In genomic region chr2:98895901-98896300, GRCh38 we compare ENCODE assay signal across 17 cellular contexts.
"Had no signal": no experiment of that assay in that cellular context is flagged by ENCODE, and none has a peak within 500 bp of the region (broad histone marks: within the 10 kb centered on the region; RNA-seq: fewer than 3 reads in every experiment).

No MANE protein-coding gene starts in this region.

- DNase-seq: activated CD4-positive, alpha-beta T cell treated with anti-CD3 and anti-CD28 coated beads for 48 hours; activated naive CD8-positive, alpha-beta T cell treated with anti-CD3 and anti-CD28 coated beads for 36 hours; activated T-cell treated with anti-CD3 and anti-CD28 coated beads, Interleukin-2, amount 50 U/mL, for 1 hour; foreskin keratinocyte; left ventricle myocardium inferior; mesendoderm; stimulated activated CD4-positive, alpha-beta T cell treated with anti-CD3 and anti-CD28 coated beads, Interleukin-12 subunit alpha, Interleukin-12 subunit beta, amount 100 ng/mL, for 4 hours; stimulated activated naive CD8-positive, alpha-beta T cell treated with anti-CD3 and anti-CD28 coated beads, Interleukin-15, Interleukin-2, amounts not matched to agents 100 U/mL and 50 U/mL, for 24 hours; T-cell; WERI-Rb-1 had no signal

- ATAC-seq: foreskin keratinocyte; stimulated activated naive CD8-positive, alpha-beta T cell treated with anti-CD3 and anti-CD28 coated beads, Interleukin-15, Interleukin-2, amounts not matched to agents 100 U/mL and 50 U/mL, for 24 hours; T-cell had no signal

- H3K27me3 ChIP-seq: ascending aorta, foreskin keratinocyte, neural progenitor cell, suprapubic skin had no signal

- H3K4me2 ChIP-seq: neural progenitor cell had no signal

- H3K79me2 ChIP-seq: parathyroid adenoma had no signal

- H3K36me3 ChIP-seq: ascending aorta, left ventricle myocardium inferior, neural progenitor cell, suprapubic skin, WERI-Rb-1 had no signal

- H3K9me3 ChIP-seq: ascending aorta, suprapubic skin had no signal

- H3K9ac ChIP-seq: neural progenitor cell, parathyroid adenoma had no signal

- H3K9me3 Mint-ChIP-seq: activated naive CD8-positive, alpha-beta T cell treated with anti-CD3 and anti-CD28 coated beads for 36 hours; T-cell had no signal

- H3K27me3 Mint-ChIP-seq: activated naive CD8-positive, alpha-beta T cell treated with anti-CD3 and anti-CD28 coated beads for 36 hours had no signal

- H3K27ac ChIP-seq: ascending aorta, foreskin keratinocyte, left ventricle myocardium inferior, neural progenitor cell, parathyroid adenoma, suprapubic skin, WERI-Rb-1 had no signal

- H3K27ac Mint-ChIP-seq: activated naive CD8-positive, alpha-beta T cell treated with anti-CD3 and anti-CD28 coated beads for 36 hours; T-cell had no signal

- H3K4me3 ChIP-seq: ascending aorta, left ventricle myocardium inferior, neural progenitor cell, suprapubic skin had no signal

- H3K36me3 Mint-ChIP-seq: activated naive CD8-positive, alpha-beta T cell treated with anti-CD3 and anti-CD28 coated beads for 36 hours; neural progenitor cell; T-cell had no signal

- H3K4me1 ChIP-seq: ascending aorta, foreskin keratinocyte, left ventricle myocardium inferior, neural progenitor cell, parathyroid adenoma, suprapubic skin had no signal

- FAIRE-seq: bronchial epithelial cell, islet of Langerhans, urothelium cell line had no signal

- H2AFZ ChIP-seq: neural progenitor cell, parathyroid adenoma had no signal

- H3K4me1 Mint-ChIP-seq: activated naive CD8-positive, alpha-beta T cell treated with anti-CD3 and anti-CD28 coated beads for 36 hours; T-cell had no signal

- H3K4me3 Mint-ChIP-seq: activated naive CD8-positive, alpha-beta T cell treated with anti-CD3 and anti-CD28 coated beads for 36 hours; neural progenitor cell; T-cell had no signal
